ENCODE assay signal across 14 cellular contexts in the genomic region with DNA sequence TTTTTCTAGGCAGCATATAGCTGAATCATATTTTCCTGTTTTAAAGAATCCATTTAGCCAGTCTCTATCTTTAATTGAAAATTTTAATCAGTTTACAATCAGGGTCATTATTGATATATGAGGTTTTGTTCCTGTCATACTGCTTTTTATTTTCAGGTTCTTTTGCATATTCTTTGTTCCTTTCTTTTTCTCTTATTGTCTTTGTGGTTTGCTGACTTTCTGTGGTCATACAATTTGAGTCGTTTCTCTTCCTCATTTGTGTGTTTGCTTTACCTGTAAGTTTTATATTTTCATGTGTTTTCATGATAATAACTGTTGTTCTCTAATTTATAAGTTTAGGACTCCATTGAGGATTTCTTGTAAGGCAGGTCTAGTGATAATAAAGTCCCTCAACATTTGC.
DNase-seq lines count a peak whose midpoint lies in the region; ATAC-seq, FAIRE-seq and TF ChIP-seq lines count a peak whose summit lies in the region.
"Had no signal": no experiment of that assay in that cellular context is flagged by ENCODE, and none has a peak within 500 bp of the region (broad histone marks: within the 10 kb centered on the region; RNA-seq: fewer than 3 reads in every experiment).

No MANE protein-coding gene starts in this region.

- no peak for TF ChIP-seq POLR2A in GM12892 (IDR thresholded peaks at IDR 0.05; ENCODE audit: low read depth, low read length)

- no peaks in the 10 kb centered on the region for H3K36me3 Mint-ChIP-seq in stimulated activated effector memory CD8-positive, alpha-beta T cell treated with anti-CD3 and anti-CD28 coated beads, Interleukin-12 subunit alpha, Interleukin-12 subunit beta, amount 100 ng/mL, for 72 hours

- ATAC-seq in GM19452 (IDR thresholded peaks at IDR 0.05; ENCODE audit: unreplicated experiment) (peak; percentile 75), HG02678 (IDR thresholded peaks at IDR 0.05; ENCODE audit: unreplicated experiment) (peak; percentile 51), HG03342 (IDR thresholded peaks at IDR 0.05; ENCODE audit: unreplicated experiment) (peak; percentile 87)
- no peak for ATAC-seq in activated CD4-positive, CD25-positive, alpha-beta regulatory T cell treated with anti-CD3 and anti-CD28 coated beads, Interleukin-2, amount 50 U/mL, for 24 hours
- ATAC-seq in stimulated activated effector memory CD8-positive, alpha-beta T cell treated with anti-CD3 and anti-CD28 coated beads, Interleukin-12 subunit alpha, Interleukin-12 subunit beta, amount 100 ng/mL, for 72 hours: no peak

- FAIRE-seq in GM12892 (lab: Jason Lieb, UNC): peak; percentile 24

- DNase-seq in GM12892 (ENCODE audit: insufficient read length) (no peak), 8988T (no peak), NCI-H446 treated with DMSO at 0.1 percent for 48 hours (lab: John Stamatoyannopoulos, UW) (no peak)
- no peak for DNase-seq in stimulated activated effector memory CD8-positive, alpha-beta T cell treated with anti-CD3 and anti-CD28 coated beads, Interleukin-12 subunit alpha, Interleukin-12 subunit beta, amount 100 ng/mL, for 72 hours (ENCODE audit: low spot score in 2 of 2)
- DNase-seq: activated CD4-positive, CD25-positive, alpha-beta regulatory T cell; adrenal gland; cortex of kidney; mesenchymal stem cell; NCI-H1930; trophoblast cell had no signal

- no peak overlapping the region for H3K4me3 Mint-ChIP-seq in stimulated activated effector memory CD8-positive, alpha-beta T cell treated with anti-CD3 and anti-CD28 coated beads, Interleukin-12 subunit alpha, Interleukin-12 subunit beta, amount 100 ng/mL, for 72 hours

- peaks cover 11% of the 10 kb centered on the region for H3K9me3 Mint-ChIP-seq in stimulated activated effector memory CD8-positive, alpha-beta T cell treated with anti-CD3 and anti-CD28 coated beads, Interleukin-12 subunit alpha, Interleukin-12 subunit beta, amount 100 ng/mL, for 72 hours

- H3K4me1 Mint-ChIP-seq in stimulated activated effector memory CD8-positive, alpha-beta T cell treated with anti-CD3 and anti-CD28 coated beads, Interleukin-12 subunit alpha, Interleukin-12 subunit beta, amount 100 ng/mL, for 72 hours: no peaks in the 10 kb centered on the region

- H3K27ac Mint-ChIP-seq in stimulated activated effector memory CD8-positive, alpha-beta T cell treated with anti-CD3 and anti-CD28 coated beads, Interleukin-12 subunit alpha, Interleukin-12 subunit beta, amount 100 ng/mL, for 72 hours: no peak overlapping the region

Comparison
In these comparisons a context has a peak if more than half of its experiments do, and no peak if none do; other contexts are left out.
1. ATAC-seq: peak in GM19452 (single experiment), HG02678 (single experiment) and HG03342 (single experiment); none in activated CD4-positive, CD25-positive, alpha-beta regulatory T cell treated with anti-CD3 and anti-CD28 coated beads, Interleukin-2, amount 50 U/mL, for 24 hours (0 of 2) and stimulated activated effector memory CD8-positive, alpha-beta T cell treated with anti-CD3 and anti-CD28 coated beads, Interleukin-12 subunit alpha, Interleukin-12 subunit beta, amount 100 ng/mL, for 72 hours (single experiment).